ENCODE assay signal across 2 cellular contexts in the genomic region with DNA sequence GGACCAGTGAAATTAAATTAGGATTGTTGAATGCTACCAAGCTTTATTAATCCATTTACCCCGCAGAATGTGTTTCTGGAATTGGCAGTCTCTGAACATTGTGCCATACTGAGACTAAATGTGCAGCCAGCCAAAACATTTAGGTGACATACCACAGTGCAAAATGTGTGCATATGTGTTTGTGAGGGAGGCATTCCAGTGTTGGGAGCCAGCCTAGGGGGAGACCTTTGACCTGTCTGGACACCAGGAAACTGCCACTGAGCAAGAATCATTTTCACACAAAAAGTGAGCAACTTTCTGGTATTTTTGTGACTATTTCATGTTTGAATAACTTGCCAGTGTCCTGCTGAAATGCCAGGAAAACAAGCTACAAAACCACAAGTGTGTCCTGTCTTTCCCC.
TF ChIP-seq lines count a peak whose summit lies in the region.

No MANE protein-coding gene starts in this region.

TF ChIP-seq in SK-N-SH treated with all-trans-retinoic acid at 6 μM for 48 hours, 23 proteins besides CTCF, POLR2A, EP300 and RAD21:
- TF ChIP-seq ZNF8 (CRISPR knock-in tag; IDR thresholded peaks at IDR 0.05) (peak; percentile 63; the same call in 1 of the 2 replicates), OSR1 (CRISPR knock-in tag; IDR thresholded peaks at IDR 0.05) (no peak), CSDC2 (CRISPR knock-in tag; IDR thresholded peaks at IDR 0.05) (no peak)

TF ChIP-seq in SK-N-SH, 30 proteins besides CTCF, POLR2A, EP300 and RAD21 (continued from another document):
- TF ChIP-seq NRF1 (IDR thresholded peaks at IDR 0.05; ENCODE audit: low read depth, low read length) (no peak), RFX5 (IDR thresholded peaks at IDR 0.05; ENCODE audit: low read length) (no peak), RCOR1 (IDR thresholded peaks at IDR 0.05; ENCODE audit: low read length) (no peak), TEAD4 (IDR thresholded peaks at IDR 0.05; ENCODE audit: borderline replicate concordance, insufficient read depth) (no peak), MXI1 (IDR thresholded peaks at IDR 0.05; ENCODE audit: low read depth, low read length) (no peak), GABPA (IDR thresholded peaks at IDR 0.05; ENCODE audit: low read depth) (no peak), SIN3A (IDR thresholded peaks at IDR 0.05; ENCODE audit: borderline replicate concordance, low read depth, low read length) (no peak), POLR2AphosphoS5 (IDR thresholded peaks at IDR 0.05; ENCODE audit: low read depth, low read length) (no peak), GATA2 (CRISPR knock-in tag; IDR thresholded peaks at IDR 0.05) (no peak), FOXJ3 (CRISPR knock-in tag; IDR thresholded peaks at IDR 0.05) (no peak)
- TF ChIP-seq, protein P1, sequence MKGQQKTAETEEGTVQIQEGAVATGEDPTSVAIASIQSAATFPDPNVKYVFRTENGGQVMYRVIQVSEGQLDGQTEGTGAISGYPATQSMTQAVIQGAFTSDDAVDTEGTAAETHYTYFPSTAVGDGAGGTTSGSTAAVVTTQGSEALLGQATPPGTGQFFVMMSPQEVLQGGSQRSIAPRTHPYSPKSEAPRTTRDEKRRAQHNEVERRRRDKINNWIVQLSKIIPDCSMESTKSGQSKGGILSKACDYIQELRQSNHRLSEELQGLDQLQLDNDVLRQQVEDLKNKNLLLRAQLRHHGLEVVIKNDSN (IDR thresholded peaks at IDR 0.05; ENCODE audit: borderline replicate concordance, low read depth), result no peak
- TF ChIP-seq, protein P2, sequence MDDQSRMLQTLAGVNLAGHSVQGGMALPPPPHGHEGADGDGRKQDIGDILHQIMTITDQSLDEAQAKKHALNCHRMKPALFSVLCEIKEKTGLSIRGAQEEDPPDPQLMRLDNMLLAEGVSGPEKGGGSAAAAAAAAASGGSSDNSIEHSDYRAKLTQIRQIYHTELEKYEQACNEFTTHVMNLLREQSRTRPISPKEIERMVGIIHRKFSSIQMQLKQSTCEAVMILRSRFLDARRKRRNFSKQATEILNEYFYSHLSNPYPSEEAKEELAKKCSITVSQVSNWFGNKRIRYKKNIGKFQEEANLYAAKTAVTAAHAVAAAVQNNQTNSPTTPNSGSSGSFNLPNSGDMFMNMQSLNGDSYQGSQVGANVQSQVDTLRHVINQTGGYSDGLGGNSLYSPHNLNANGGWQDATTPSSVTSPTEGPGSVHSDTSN (IDR thresholded peaks at IDR 0.05), result no peak
- TF ChIP-seq, protein P3, sequence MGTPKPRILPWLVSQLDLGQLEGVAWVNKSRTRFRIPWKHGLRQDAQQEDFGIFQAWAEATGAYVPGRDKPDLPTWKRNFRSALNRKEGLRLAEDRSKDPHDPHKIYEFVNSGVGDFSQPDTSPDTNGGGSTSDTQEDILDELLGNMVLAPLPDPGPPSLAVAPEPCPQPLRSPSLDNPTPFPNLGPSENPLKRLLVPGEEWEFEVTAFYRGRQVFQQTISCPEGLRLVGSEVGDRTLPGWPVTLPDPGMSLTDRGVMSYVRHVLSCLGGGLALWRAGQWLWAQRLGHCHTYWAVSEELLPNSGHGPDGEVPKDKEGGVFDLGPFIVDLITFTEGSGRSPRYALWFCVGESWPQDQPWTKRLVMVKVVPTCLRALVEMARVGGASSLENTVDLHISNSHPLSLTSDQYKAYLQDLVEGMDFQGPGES (IDR thresholded peaks at IDR 0.05; ENCODE audit: low read depth, low read length), result no peak
- TF ChIP-seq, protein P4, sequence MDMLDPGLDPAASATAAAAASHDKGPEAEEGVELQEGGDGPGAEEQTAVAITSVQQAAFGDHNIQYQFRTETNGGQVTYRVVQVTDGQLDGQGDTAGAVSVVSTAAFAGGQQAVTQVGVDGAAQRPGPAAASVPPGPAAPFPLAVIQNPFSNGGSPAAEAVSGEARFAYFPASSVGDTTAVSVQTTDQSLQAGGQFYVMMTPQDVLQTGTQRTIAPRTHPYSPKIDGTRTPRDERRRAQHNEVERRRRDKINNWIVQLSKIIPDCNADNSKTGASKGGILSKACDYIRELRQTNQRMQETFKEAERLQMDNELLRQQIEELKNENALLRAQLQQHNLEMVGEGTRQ (IDR thresholded peaks at IDR 0.05; ENCODE audit: borderline replicate concordance, low read depth, low read length), result no peak
